In genomic region chr6:28171271-28171670, GRCh38 we compare ENCODE assay signal across 18 cellular contexts. TPM values are rescaled to one million over a fixed set of nuclear protein-coding genes. Genes with fewer than 3 reads are reported as not detected.
DNase-seq lines count a peak whose midpoint lies in the region; TF ChIP-seq lines count a peak whose summit lies in the region.
"Had no signal": no experiment of that assay in that cellular context is flagged by ENCODE, and none has a peak within 500 bp of the region (broad histone marks: within the 10 kb centered on the region; RNA-seq: fewer than 3 reads in every experiment).

No MANE protein-coding gene starts in this region.

- H3K4me2 ChIP-seq in trophoblast cell (ENCODE audit: low read length), result no peak overlapping the region
- H3K4me2 ChIP-seq: BLaER1 had no signal

- H3K4me3 ChIP-seq in HUES6 (ENCODE audit: low read depth, low read length) (no peak overlapping the region), fibroblast of villous mesenchyme (ENCODE audit: low read depth, low read length) (no peak overlapping the region), trophoblast cell (ENCODE audit: low read depth, low read length) (no peak overlapping the region), esophagus squamous epithelium (no peak overlapping the region), testis (no peak overlapping the region)
- H3K4me3 ChIP-seq: BLaER1 had no signal

- TF ChIP-seq CTCF in fibroblast of villous mesenchyme (IDR thresholded peaks at IDR 0.05; ENCODE audit: insufficient read depth, low read depth, low read length) (no peak), esophagus squamous epithelium (IDR thresholded peaks at IDR 0.05) (no peak), testis (IDR thresholded peaks at IDR 0.05) (no peak)

- H3K4me1 ChIP-seq in HUES6 (ENCODE audit: control insufficient read depth, insufficient read depth, low read length) (no peaks in the 10 kb centered on the region), trophoblast cell (ENCODE audit: control insufficient read depth in 1 of 2, insufficient read depth in 2 of 2, low read length in 2 of 2) (no peaks in the 10 kb centered on the region), esophagus squamous epithelium (no peaks in the 10 kb centered on the region), testis (no peaks in the 10 kb centered on the region)
- H3K4me1 ChIP-seq: BE2C, BLaER1 had no signal

- no peaks in the 10 kb centered on the region for H3K79me1 ChIP-seq in trophoblast cell (ENCODE audit: low read length)

- H3K36me3 ChIP-seq in HUES6 (ENCODE audit: control insufficient read depth, insufficient read depth, low read length) (no peaks in the 10 kb centered on the region), trophoblast cell (ENCODE audit: control insufficient read depth in 1 of 2, insufficient read depth in 2 of 2, low read length in 2 of 2) (no peaks in the 10 kb centered on the region), esophagus squamous epithelium (no peaks in the 10 kb centered on the region), testis (ENCODE audit: low read depth, missing control alignments) (no peaks in the 10 kb centered on the region)
- H3K36me3 ChIP-seq: BE2C had no signal

- TF ChIP-seq POLR2A in esophagus squamous epithelium (IDR thresholded peaks at IDR 0.05) (no peak), testis (IDR thresholded peaks at IDR 0.05) (no peak)

- no peak overlapping the region for H4K91ac ChIP-seq in trophoblast cell (ENCODE audit: low read depth, low read length)

- H3K9ac ChIP-seq in HUES6 (ENCODE audit: low read length) (peak overlapping the region; percentile 35), trophoblast cell (ENCODE audit: low read length) (no peak overlapping the region)
- H3K9ac ChIP-seq: BLaER1 had no signal

- H2AFZ ChIP-seq in trophoblast cell (ENCODE audit: insufficient read depth, low read length, poor library complexity), result no peak overlapping the region

- H2AK5ac ChIP-seq in trophoblast cell (ENCODE audit: low read length), result no peak overlapping the region

- no peak overlapping the region for H3K14ac ChIP-seq in trophoblast cell (ENCODE audit: low read length)

- H3K79me2 ChIP-seq in trophoblast cell (ENCODE audit: control insufficient read depth, insufficient read depth, low read length, poor library complexity), result no peaks in the 10 kb centered on the region

- H3K18ac ChIP-seq in trophoblast cell (ENCODE audit: low read length), result no peak overlapping the region

- H3K9me3 ChIP-seq in HUES6 (ENCODE audit: control insufficient read depth, insufficient read depth, low read depth, low read length) (0 out of 2 replicates have a peak, but pooled peaks cover 1% of the 10 kb centered on the region), trophoblast cell (ENCODE audit: insufficient read depth, low read depth, low read length) (no peaks in the 10 kb centered on the region), esophagus squamous epithelium (no peaks in the 10 kb centered on the region), testis (no peaks in the 10 kb centered on the region)
- H3K9me3 ChIP-seq: BE2C had no signal

- H4K12ac ChIP-seq in trophoblast cell (ENCODE audit: low read depth, low read length), result no peak overlapping the region

- H3K4ac ChIP-seq in trophoblast cell (ENCODE audit: low read depth, low read length), result no peak overlapping the region

- H3K27ac ChIP-seq in HUES6 (ENCODE audit: low read depth, low read length), result no peak overlapping the region
- no peak overlapping the region for H3K27ac ChIP-seq in trophoblast cell (ENCODE audit: low read depth, low read length)
- no peak overlapping the region for H3K27ac ChIP-seq in esophagus squamous epithelium
- H3K27ac ChIP-seq in testis, result no peak overlapping the region
- H3K27ac ChIP-seq: BLaER1 had no signal

- intact Hi-C loops in esophagus squamous epithelium (cut with DNase I), result no loop called here
- intact Hi-C loops in testis (cut with DNase I; ENCODE audit: low total_unique reads), result no loop called here

- no peak overlapping the region for H3K23ac ChIP-seq in trophoblast cell (ENCODE audit: low read length)

- peak; percentile 70 for DNase-seq in NCI-H226
- DNase-seq in fibroblast of villous mesenchyme (ENCODE audit: low read depth), result peak; percentile 3
- DNase-seq in trophoblast cell, result peak; percentile 90 to 94
- no peak for DNase-seq in NCI-H1694 (lab: John Stamatoyannopoulos, UW)
- DNase-seq in esophagus squamous epithelium (lab: John Stamatoyannopoulos, UW), result no peak
- no peak for DNase-seq in testis
- DNase-seq: 8988T; ACHN; BE2C; C1 segment of cervical spinal cord; CD4-positive, alpha-beta memory T cell; CD4-positive, CD25-positive, alpha-beta regulatory T cell; CD8-positive, alpha-beta memory T cell; COR-L47; DMS79 treated with DMSO at 0.1 percent for 48 hours; GF-D8 had no signal

- H3K27me3 ChIP-seq in HUES6 (ENCODE audit: control insufficient read depth, insufficient read depth, low read length) (peaks cover 33% of the 10 kb centered on the region), trophoblast cell (ENCODE audit: insufficient read depth, low read length) (no peaks in the 10 kb centered on the region), esophagus squamous epithelium (peaks cover 0 to 6% (median 0%) of the 10 kb centered on the region in 4 donors), testis (no peaks in the 10 kb centered on the region)
- H3K27me3 ChIP-seq: BLaER1 had no signal

- H2BK120ac ChIP-seq in trophoblast cell (ENCODE audit: insufficient read depth, low read length, poor library complexity), result no peak overlapping the region

- H2BK12ac ChIP-seq in trophoblast cell (ENCODE audit: low read length), result no peak overlapping the region

- WGBS in trophoblast cell (ENCODE audit: extremely low coverage, insufficient coverage, insufficient read length), result no CpG with 5 or more reads among the region's 2 CpGs
- 48 to 68% methylated on average over 2 of the region's 2 CpGs for WGBS in esophagus squamous epithelium, 2 donors
- WGBS in testis, 2 donors, result 72 to 78% methylated on average over 2 of the region's 2 CpGs

- no peak overlapping the region for H4K8ac ChIP-seq in trophoblast cell (ENCODE audit: low read depth, low read length)

- no peak overlapping the region for H2BK5ac ChIP-seq in trophoblast cell (ENCODE audit: low read depth, low read length, poor library complexity)

RNA-seq across cellular contexts. Expression of gene ZKSCAN8, which starts 29.6 kb away (rescaled TPM):
- total RNA-seq in fibroblast of villous mesenchyme, result 14.5 and 20.3 TPM in 2 replicates
- polyA plus RNA-seq in trophoblast cell (2013), result 12.9 and 13.1 TPM in 2 replicates
- total RNA-seq in esophagus squamous epithelium, result 10 to 100 TPM in 1 of 4 donors, 1 to 10 TPM in 3; 2.2 to 17.5 (median 5.9) TPM
- 10 to 100 TPM; 34.1 to 36.4 TPM for total RNA-seq in testis
- 20.9 TPM for polyA plus RNA-seq in testis (ENCODE audit: insufficient read depth, low read depth, low replicate concordance)

RNA-seq across cellular contexts. Expression of gene ZSCAN16, which starts 46.9 kb away (rescaled TPM):
- total RNA-seq in fibroblast of villous mesenchyme (2.2 and 3.2 TPM in 2 replicates), esophagus squamous epithelium (1 to 10 TPM; 2.8 to 4.4 (median 3.6) TPM), testis (1 to 10 TPM; 3.5 to 4.4 TPM)
- polyA plus RNA-seq in trophoblast cell (2013), result 4.1 and 4.4 TPM in 2 replicates
- polyA plus RNA-seq in testis (ENCODE audit: insufficient read depth, low read depth, low replicate concordance), result 3.6 TPM

RNA-seq across cellular contexts. Expression of gene ZSCAN9, which starts 53.8 kb away (rescaled TPM):
- total RNA-seq in fibroblast of villous mesenchyme (11.7 and 13.9 TPM in 2 replicates), esophagus squamous epithelium (10 to 100 TPM in 1 of 4 donors, 1 to 10 TPM in 2, under 1 TPM in 1; 0.95 to 11.3 (median 3.4) TPM), testis (10 to 100 TPM; 36.5 to 38.2 TPM)
- polyA plus RNA-seq in trophoblast cell (2013), result 10.4 and 11.2 TPM in 2 replicates
- polyA plus RNA-seq in testis (ENCODE audit: insufficient read depth, low read depth, low replicate concordance), result 39.6 TPM

Comparison
In these comparisons a context has a peak if more than half of its experiments do, and no peak if none do; other contexts are left out.
1. DNase-seq: peak in NCI-H226 (single experiment), fibroblast of villous mesenchyme (single experiment) and trophoblast cell (2 of 2); none in NCI-H1694 (single experiment), esophagus squamous epithelium (single experiment) and testis (single experiment).